20 cellular contexts compared by ENCODE assay signal in the genomic region with DNA sequence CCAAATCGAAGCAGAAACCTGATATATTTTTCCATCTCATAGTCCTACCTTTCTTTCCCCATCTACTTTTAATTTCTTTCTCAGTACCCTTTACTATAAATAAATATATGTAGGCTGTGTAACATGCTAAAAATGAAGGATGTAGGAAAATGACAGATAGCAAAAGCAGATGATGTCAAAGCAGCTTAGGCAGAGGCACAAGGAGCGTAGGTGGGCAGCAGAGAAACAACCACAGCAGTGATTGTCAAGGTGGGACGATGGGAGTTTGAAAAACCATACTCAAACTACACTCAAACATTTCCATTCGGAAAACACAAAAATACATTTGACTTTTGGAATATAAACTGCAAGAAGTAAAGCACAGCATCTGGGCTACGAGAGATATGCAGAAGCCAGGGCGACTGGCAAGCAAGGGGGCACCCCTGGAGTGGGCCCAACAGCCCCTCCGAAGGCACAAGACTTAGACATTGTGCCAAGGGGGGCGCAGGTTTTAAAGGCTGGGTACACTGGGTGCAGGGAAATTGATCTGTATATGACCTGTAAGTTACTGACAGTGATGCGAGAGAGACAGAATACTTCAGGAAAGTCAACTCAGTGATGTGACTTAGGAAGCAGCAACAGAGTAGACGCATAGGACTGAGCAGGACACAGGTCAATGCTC. TPM values are rescaled to one million over a fixed set of nuclear protein-coding genes. Genes with fewer than 3 reads are reported as not detected.
A peak's percentile ranks its signal among the peaks of the same experiment; 100 is the strongest.
DNase-seq lines count a peak whose midpoint lies in the region; ATAC-seq and TF ChIP-seq lines count a peak whose summit lies in the region.
"Had no signal": no experiment of that assay in that cellular context is flagged by ENCODE, and none has a peak within 500 bp of the region (broad histone marks: within the 10 kb centered on the region; RNA-seq: fewer than 3 reads in every experiment).

No MANE protein-coding gene starts in this region.

- peak; percentile 30 for DNase-seq in activated CD8-positive, alpha-beta memory T cell treated with anti-CD3 and anti-CD28 coated beads, Interleukin-2, amount 10 ng/mL, durations not matched to agents 7 days and 5 days
- no peak for DNase-seq in activated CD8-positive, alpha-beta memory T cell treated with anti-CD3 and anti-CD28 coated beads, Interleukin-2, amount 50 U/mL, for 4 hours
- DNase-seq in CD4-positive, alpha-beta memory T cell = no peak
- DNase-seq in progenitor cell of endocrine pancreas (ENCODE audit: low spot score, unreplicated experiment) (no peak), NCI-H2029 treated with DMSO at 0.1 percent for 48 hours (lab: John Stamatoyannopoulos, UW) (no peak), SKM-1 treated with dmso at 0.1 percent for 144 hours (lab: John Stamatoyannopoulos, UW; ENCODE audit: unreplicated experiment) (no peak)
- DNase-seq: activated CD4-positive, alpha-beta T cell treated with anti-CD3 and anti-CD28 coated beads, Interleukin-2, amount 50 U/mL, for 48 hours; CD8-positive, alpha-beta T cell; GF-D8; hypothalamus; NCI-H1436 treated with DMSO at 0.1 percent for 48 hours; NCI-H526 treated with DMSO at 0.1 percent for 48 hours; pancreas; sigmoid colon had no signal

- POLR2A ChIA-PET in CD4-positive, alpha-beta memory T cell (lab: Charles Lee; ENCODE audit: partially characterized antibody) = interaction anchor here (1.7 kb wide), 1 partner anchor 10 kb away, joined by 3 read pairs; no protein-coding TSS in a partner anchor

- H3K4me1 Mint-ChIP-seq in activated CD8-positive, alpha-beta memory T cell treated with anti-CD3 and anti-CD28 coated beads, Interleukin-2, amount 10 ng/mL, durations not matched to agents 7 days and 5 days = peaks cover 56% of the 10 kb centered on the region
- peaks cover 37 to 70% (median 43%) of the 10 kb centered on the region in 4 donors for H3K4me1 Mint-ChIP-seq in CD4-positive, alpha-beta memory T cell
- H3K4me1 Mint-ChIP-seq in progenitor cell of endocrine pancreas (ENCODE audit: low read depth) = no peaks in the 10 kb centered on the region

- no peaks in the 10 kb centered on the region for H3K9me3 ChIP-seq in CD4-positive, alpha-beta memory T cell (ENCODE audit: control insufficient read depth in 1 of 2, low read length in 2 of 2)
- H3K9me3 ChIP-seq: pancreas, sigmoid colon, thoracic aorta had no signal

- no peaks in the 10 kb centered on the region for H3K9me3 Mint-ChIP-seq in activated CD8-positive, alpha-beta memory T cell treated with anti-CD3 and anti-CD28 coated beads, Interleukin-2, amount 10 ng/mL, durations not matched to agents 7 days and 5 days (ENCODE audit: low read depth)
- H3K9me3 Mint-ChIP-seq in CD4-positive, alpha-beta memory T cell = no peaks in the 10 kb centered on the region
- H3K9me3 Mint-ChIP-seq in progenitor cell of endocrine pancreas (ENCODE audit: low read depth) = no peaks in the 10 kb centered on the region
- H3K9me3 Mint-ChIP-seq: CD8-positive, alpha-beta T cell had no signal

- H3K36me3 ChIP-seq in CD4-positive, alpha-beta memory T cell (ENCODE audit: insufficient read depth, low read length) = peaks cover 48% of the 10 kb centered on the region

- no peak overlapping the region for H3K4me3 Mint-ChIP-seq in activated CD8-positive, alpha-beta memory T cell treated with anti-CD3 and anti-CD28 coated beads, Interleukin-2, amount 10 ng/mL, durations not matched to agents 7 days and 5 days
- H3K4me3 Mint-ChIP-seq in CD4-positive, alpha-beta memory T cell = no peak overlapping the region
- H3K4me3 Mint-ChIP-seq in progenitor cell of endocrine pancreas (ENCODE audit: low read depth) = no peak overlapping the region
- H3K4me3 Mint-ChIP-seq: CD8-positive, alpha-beta T cell had no signal

- ATAC-seq in activated CD8-positive, alpha-beta memory T cell treated with anti-CD3 and anti-CD28 coated beads, Interleukin-2, amount 10 ng/mL, durations not matched to agents 7 days and 5 days = no peak
- no peak for ATAC-seq in HG02884 (IDR thresholded peaks at IDR 0.05; ENCODE audit: unreplicated experiment)
- ATAC-seq: Right ventricle myocardium inferior had no signal

- no peaks in the 10 kb centered on the region for H3K27me3 ChIP-seq in CD4-positive, alpha-beta memory T cell (ENCODE audit: insufficient read depth, low read length)
- H3K27me3 ChIP-seq: pancreas, sigmoid colon had no signal

- CTCF ChIA-PET in activated CD8-positive, alpha-beta memory T cell treated with anti-CD3 and anti-CD28 coated beads, Interleukin-2, amount 10 ng/mL, durations not matched to agents 7 days and 5 days (lab: Charles Lee) = no interaction called here
- CTCF ChIA-PET in CD4-positive, alpha-beta memory T cell (lab: Charles Lee; ENCODE audit: partially characterized antibody) = no interaction called here

- peaks cover 57% of the 10 kb centered on the region for H3K36me3 Mint-ChIP-seq in activated CD8-positive, alpha-beta memory T cell treated with anti-CD3 and anti-CD28 coated beads, Interleukin-2, amount 10 ng/mL, durations not matched to agents 7 days and 5 days
- peaks cover 52 to 81% of the 10 kb centered on the region in 2 donors for H3K36me3 Mint-ChIP-seq in CD4-positive, alpha-beta memory T cell
- peaks cover 20% of the 10 kb centered on the region for H3K36me3 Mint-ChIP-seq in progenitor cell of endocrine pancreas (ENCODE audit: insufficient read depth)

- no peak overlapping the region for H3K4me3 ChIP-seq in CD4-positive, alpha-beta memory T cell (ENCODE audit: low read length in 2 of 2)
- H3K4me3 ChIP-seq: lung, pancreas, sigmoid colon, thoracic aorta had no signal

- no peak overlapping the region for H3K27ac ChIP-seq in CD4-positive, alpha-beta memory T cell (ENCODE audit: low read depth, low read length)
- peak overlapping the region; percentile 31 for H3K27ac ChIP-seq in cingulate gyrus (ENCODE audit: low read depth, low read length)
- H3K27ac ChIP-seq: epithelial cell of prostate, sigmoid colon, thoracic aorta had no signal

- peaks cover 31% of the 10 kb centered on the region for H3K4me1 ChIP-seq in CD4-positive, alpha-beta memory T cell (ENCODE audit: insufficient read depth, low read length)
- H3K4me1 ChIP-seq: sigmoid colon had no signal

- intact Hi-C loops in CD4-positive, alpha-beta memory T cell (cut with micrococcal nuclease) = no loop called here

- no peak overlapping the region for H3K27ac Mint-ChIP-seq in activated CD8-positive, alpha-beta memory T cell treated with anti-CD3 and anti-CD28 coated beads, Interleukin-2, amount 10 ng/mL, durations not matched to agents 7 days and 5 days
- H3K27ac Mint-ChIP-seq in CD4-positive, alpha-beta memory T cell = peak overlapping the region in 6 of 7 donors; percentile 22 to 77 (median 54)
- H3K27ac Mint-ChIP-seq in progenitor cell of endocrine pancreas = peak overlapping the region; percentile 0

- H3K27me3 Mint-ChIP-seq in activated CD8-positive, alpha-beta memory T cell treated with anti-CD3 and anti-CD28 coated beads, Interleukin-2, amount 10 ng/mL, durations not matched to agents 7 days and 5 days = no peaks in the 10 kb centered on the region
- no peaks in the 10 kb centered on the region for H3K27me3 Mint-ChIP-seq in CD4-positive, alpha-beta memory T cell
- H3K27me3 Mint-ChIP-seq in progenitor cell of endocrine pancreas = no peaks in the 10 kb centered on the region

- TF ChIP-seq CTCF in progenitor cell of endocrine pancreas (IDR thresholded peaks at IDR 0.05; ENCODE audit: unreplicated experiment) = no peak

RNA-seq across cellular contexts. Expression of a gene that starts 31.1 kb away (rescaled TPM):
- 1 to 10 TPM; 3.0 to 4.0 TPM for total RNA-seq in activated CD8-positive, alpha-beta memory T cell treated with anti-CD3 and anti-CD28 coated beads, Interleukin-2, amount 10 ng/mL, durations not matched to agents 7 days and 5 days
- total RNA-seq in CD4-positive, alpha-beta memory T cell = 10 to 100 TPM; 19.2 to 20.4 TPM
- 10 to 100 TPM; 16.1 to 16.7 TPM for polyA plus RNA-seq in CD4-positive, alpha-beta memory T cell
- 80.6 and 80.9 TPM in 2 replicates for total RNA-seq in progenitor cell of endocrine pancreas

RNA-seq across cellular contexts. Expression of a gene that starts 43.3 kb away (rescaled TPM):
- 10 to 100 TPM; 41.3 to 47.2 TPM for total RNA-seq in activated CD8-positive, alpha-beta memory T cell treated with anti-CD3 and anti-CD28 coated beads, Interleukin-2, amount 10 ng/mL, durations not matched to agents 7 days and 5 days
- 10 to 100 TPM; 51.7 to 59.8 TPM for total RNA-seq in CD4-positive, alpha-beta memory T cell
- polyA plus RNA-seq in CD4-positive, alpha-beta memory T cell = 10 to 100 TPM; 54.7 to 62.6 TPM
- total RNA-seq in progenitor cell of endocrine pancreas = 24.9 and 30.8 TPM in 2 replicates

Comparison
In these comparisons a context has a peak if more than half of its experiments do, and no peak if none do; other contexts are left out.
1. RNA of a gene that starts 31.1 kb away (total RNA-seq): 80.6 to 80.9 TPM in progenitor cell of endocrine pancreas and 19.2 to 20.4 TPM in CD4-positive, alpha-beta memory T cell; 3.0 to 4.0 TPM in activated CD8-positive, alpha-beta memory T cell treated with anti-CD3 and anti-CD28 coated beads, Interleukin-2, amount 10 ng/mL, durations not matched to agents 7 days and 5 days; every median in the first group is over 4 times any median in the second.